In the genomic region with DNA sequence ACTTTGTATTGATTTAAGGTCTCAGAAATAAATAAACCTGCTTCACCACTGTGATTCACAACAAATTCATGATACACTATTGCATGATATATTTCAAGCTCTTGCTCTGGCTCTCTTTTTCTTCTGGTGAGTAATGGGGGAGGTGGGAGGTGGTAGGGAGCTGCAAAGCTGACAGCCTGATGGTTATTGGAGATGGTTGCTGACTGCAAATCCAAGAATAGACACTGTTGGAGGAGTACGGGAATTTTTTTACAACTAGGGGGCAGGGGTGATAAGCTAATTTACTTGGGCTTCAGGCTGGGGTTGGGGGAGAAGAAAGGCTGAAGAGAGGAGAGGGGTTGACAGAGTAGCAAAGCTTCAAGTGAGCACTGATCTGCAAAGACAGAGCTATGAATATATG, we compare ENCODE assay signal across 1 cellular context.
TF ChIP-seq lines count a peak whose summit lies in the region.

No MANE protein-coding gene starts in this region.

TF ChIP-seq in WTC11, 78 proteins besides CTCF, POLR2A, EP300 and RAD21 (continued from another document):
- no peak for TF ChIP-seq ETV6 (CRISPR knock-in tag; IDR thresholded peaks at IDR 0.05)
- no peak for TF ChIP-seq TP53 (CRISPR knock-in tag; IDR thresholded peaks at IDR 0.05)
- TF ChIP-seq, protein P1, sequence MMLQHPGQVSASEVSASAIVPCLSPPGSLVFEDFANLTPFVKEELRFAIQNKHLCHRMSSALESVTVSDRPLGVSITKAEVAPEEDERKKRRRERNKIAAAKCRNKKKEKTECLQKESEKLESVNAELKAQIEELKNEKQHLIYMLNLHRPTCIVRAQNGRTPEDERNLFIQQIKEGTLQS (CRISPR knock-in tag; conservative IDR thresholded peaks at IDR 0.05) = no peak
- TF ChIP-seq NFATC4 (CRISPR knock-in tag; IDR thresholded peaks at IDR 0.05) = no peak
- TF ChIP-seq ZNF396 (CRISPR knock-in tag; IDR thresholded peaks at IDR 0.05; ENCODE audit: borderline replicate concordance) = no peak
- TF ChIP-seq, protein P2, sequence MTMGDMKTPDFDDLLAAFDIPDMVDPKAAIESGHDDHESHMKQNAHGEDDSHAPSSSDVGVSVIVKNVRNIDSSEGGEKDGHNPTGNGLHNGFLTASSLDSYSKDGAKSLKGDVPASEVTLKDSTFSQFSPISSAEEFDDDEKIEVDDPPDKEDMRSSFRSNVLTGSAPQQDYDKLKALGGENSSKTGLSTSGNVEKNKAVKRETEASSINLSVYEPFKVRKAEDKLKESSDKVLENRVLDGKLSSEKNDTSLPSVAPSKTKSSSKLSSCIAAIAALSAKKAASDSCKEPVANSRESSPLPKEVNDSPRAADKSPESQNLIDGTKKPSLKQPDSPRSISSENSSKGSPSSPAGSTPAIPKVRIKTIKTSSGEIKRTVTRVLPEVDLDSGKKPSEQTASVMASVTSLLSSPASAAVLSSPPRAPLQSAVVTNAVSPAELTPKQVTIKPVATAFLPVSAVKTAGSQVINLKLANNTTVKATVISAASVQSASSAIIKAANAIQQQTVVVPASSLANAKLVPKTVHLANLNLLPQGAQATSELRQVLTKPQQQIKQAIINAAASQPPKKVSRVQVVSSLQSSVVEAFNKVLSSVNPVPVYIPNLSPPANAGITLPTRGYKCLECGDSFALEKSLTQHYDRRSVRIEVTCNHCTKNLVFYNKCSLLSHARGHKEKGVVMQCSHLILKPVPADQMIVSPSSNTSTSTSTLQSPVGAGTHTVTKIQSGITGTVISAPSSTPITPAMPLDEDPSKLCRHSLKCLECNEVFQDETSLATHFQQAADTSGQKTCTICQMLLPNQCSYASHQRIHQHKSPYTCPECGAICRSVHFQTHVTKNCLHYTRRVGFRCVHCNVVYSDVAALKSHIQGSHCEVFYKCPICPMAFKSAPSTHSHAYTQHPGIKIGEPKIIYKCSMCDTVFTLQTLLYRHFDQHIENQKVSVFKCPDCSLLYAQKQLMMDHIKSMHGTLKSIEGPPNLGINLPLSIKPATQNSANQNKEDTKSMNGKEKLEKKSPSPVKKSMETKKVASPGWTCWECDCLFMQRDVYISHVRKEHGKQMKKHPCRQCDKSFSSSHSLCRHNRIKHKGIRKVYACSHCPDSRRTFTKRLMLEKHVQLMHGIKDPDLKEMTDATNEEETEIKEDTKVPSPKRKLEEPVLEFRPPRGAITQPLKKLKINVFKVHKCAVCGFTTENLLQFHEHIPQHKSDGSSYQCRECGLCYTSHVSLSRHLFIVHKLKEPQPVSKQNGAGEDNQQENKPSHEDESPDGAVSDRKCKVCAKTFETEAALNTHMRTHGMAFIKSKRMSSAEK (CRISPR knock-in tag; IDR thresholded peaks at IDR 0.05; ENCODE audit: borderline replicate concordance) = no peak
- TF ChIP-seq SMAD3 (CRISPR knock-in tag; IDR thresholded peaks at IDR 0.05; ENCODE audit: borderline replicate concordance) = no peak
